1 cellular context compared by ENCODE assay signal in the genomic region with DNA sequence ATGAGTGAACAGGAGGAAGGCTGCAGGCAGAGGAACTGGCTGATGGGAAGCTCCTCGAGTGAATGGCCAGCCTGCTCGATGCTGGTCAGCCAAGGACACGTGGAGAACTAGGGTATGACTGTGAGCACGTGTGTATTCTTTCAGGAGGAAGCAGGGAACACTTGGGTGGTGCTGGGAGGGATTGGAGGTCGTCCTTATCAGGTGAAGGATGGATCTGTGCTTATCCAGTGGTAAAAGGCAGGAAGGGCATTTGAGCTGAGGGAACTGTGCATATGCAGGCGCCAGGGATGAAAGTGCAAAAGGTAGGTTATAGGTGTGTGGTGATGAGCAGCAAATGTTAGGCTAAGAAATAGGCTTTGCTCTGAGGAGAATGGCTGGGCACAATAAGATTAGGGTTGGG.
TF ChIP-seq lines count a peak whose summit lies in the region.

No MANE protein-coding gene starts in this region.

TF ChIP-seq in HepG2, 621 proteins besides CTCF, POLR2A, EP300 and RAD21:
- no peak for TF ChIP-seq MAF1 (CRISPR knock-in tag; IDR thresholded peaks at IDR 0.05; ENCODE audit: borderline replicate concordance)
- no peak for TF ChIP-seq PHF8 (CRISPR knock-in tag; IDR thresholded peaks at IDR 0.05)
- TF ChIP-seq PHF20 (CRISPR knock-in tag; IDR thresholded peaks at IDR 0.05): no peak
- TF ChIP-seq ZNF572 (CRISPR knock-in tag; IDR thresholded peaks at IDR 0.05): 0 out of 2 replicates have a peak, but pooled peaks have one; percentile 6
- TF ChIP-seq, protein P1, sequence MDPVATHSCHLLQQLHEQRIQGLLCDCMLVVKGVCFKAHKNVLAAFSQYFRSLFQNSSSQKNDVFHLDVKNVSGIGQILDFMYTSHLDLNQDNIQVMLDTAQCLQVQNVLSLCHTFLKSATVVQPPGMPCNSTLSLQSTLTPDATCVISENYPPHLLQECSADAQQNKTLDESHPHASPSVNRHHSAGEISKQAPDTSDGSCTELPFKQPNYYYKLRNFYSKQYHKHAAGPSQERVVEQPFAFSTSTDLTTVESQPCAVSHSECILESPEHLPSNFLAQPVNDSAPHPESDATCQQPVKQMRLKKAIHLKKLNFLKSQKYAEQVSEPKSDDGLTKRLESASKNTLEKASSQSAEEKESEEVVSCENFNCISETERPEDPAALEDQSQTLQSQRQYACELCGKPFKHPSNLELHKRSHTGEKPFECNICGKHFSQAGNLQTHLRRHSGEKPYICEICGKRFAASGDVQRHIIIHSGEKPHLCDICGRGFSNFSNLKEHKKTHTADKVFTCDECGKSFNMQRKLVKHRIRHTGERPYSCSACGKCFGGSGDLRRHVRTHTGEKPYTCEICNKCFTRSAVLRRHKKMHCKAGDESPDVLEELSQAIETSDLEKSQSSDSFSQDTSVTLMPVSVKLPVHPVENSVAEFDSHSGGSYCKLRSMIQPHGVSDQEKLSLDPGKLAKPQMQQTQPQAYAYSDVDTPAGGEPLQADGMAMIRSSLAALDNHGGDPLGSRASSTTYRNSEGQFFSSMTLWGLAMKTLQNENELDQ (CRISPR knock-in tag; IDR thresholded peaks at IDR 0.05; ENCODE audit: borderline replicate concordance): no peak
- TF ChIP-seq, protein P2, sequence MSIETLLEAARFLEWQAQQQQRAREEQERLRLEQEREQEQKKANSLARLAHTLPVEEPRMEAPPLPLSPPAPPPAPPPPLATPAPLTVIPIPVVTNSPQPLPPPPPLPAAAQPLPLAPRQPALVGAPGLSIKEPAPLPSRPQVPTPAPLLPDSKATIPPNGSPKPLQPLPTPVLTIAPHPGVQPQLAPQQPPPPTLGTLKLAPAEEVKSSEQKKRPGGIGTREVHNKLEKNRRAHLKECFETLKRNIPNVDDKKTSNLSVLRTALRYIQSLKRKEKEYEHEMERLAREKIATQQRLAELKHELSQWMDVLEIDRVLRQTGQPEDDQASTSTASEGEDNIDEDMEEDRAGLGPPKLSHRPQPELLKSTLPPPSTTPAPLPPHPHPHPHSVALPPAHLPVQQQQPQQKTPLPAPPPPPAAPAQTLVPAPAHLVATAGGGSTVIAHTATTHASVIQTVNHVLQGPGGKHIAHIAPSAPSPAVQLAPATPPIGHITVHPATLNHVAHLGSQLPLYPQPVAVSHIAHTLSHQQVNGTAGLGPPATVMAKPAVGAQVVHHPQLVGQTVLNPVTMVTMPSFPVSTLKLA (IDR thresholded peaks at IDR 0.05): peak; percentile 74
- no peak for TF ChIP-seq EED (CRISPR knock-in tag; IDR thresholded peaks at IDR 0.05)
- TF ChIP-seq, protein P3, sequence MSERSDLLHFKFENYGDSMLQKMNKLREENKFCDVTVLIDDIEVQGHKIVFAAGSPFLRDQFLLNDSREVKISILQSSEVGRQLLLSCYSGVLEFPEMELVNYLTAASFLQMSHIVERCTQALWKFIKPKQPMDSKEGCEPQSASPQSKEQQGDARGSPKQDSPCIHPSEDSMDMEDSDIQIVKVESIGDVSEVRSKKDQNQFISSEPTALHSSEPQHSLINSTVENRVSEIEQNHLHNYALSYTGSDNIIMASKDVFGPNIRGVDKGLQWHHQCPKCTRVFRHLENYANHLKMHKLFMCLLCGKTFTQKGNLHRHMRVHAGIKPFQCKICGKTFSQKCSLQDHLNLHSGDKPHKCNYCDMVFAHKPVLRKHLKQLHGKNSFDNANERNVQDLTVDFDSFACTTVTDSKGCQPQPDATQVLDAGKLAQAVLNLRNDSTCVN (CRISPR knock-in tag; IDR thresholded peaks at IDR 0.05; ENCODE audit: borderline replicate concordance): no peak
